Comparison of ENCODE assay signal across 18 cellular contexts in the genomic region with DNA sequence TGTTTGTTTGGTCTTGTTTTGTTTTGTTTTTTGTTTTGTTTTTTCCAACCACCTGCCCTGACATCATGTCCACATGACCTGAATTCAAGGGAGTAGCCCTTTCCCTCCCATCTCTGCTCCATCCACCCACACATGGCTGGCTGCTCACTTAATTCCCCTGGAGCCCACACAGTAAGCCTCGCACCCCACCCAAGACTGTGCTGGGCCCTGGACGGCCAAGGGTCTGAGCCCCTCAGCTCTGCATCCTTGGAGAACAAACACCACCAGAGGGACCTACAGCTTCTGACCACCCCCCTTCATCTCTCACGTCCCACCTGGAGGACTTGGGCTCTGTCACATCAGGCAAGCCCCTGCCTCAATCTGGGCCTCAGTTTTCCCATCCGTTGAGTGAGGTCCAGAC. TPM values are rescaled to one million over a fixed set of nuclear protein-coding genes. Genes with fewer than 3 reads are reported as not detected.
DNase-seq lines count a peak whose midpoint lies in the region; ATAC-seq, FAIRE-seq and TF ChIP-seq lines count a peak whose summit lies in the region.
"Had no signal": no experiment of that assay in that cellular context is flagged by ENCODE, and none has a peak within 500 bp of the region (broad histone marks: within the 10 kb centered on the region; RNA-seq: fewer than 3 reads in every experiment).

No MANE protein-coding gene starts in this region.

- ATAC-seq in WTC11: no peak
- ATAC-seq: Right ventricle myocardium inferior had no signal

- no peak overlapping the region for H2AFZ ChIP-seq in neuronal stem cell (ENCODE audit: low read length)
- H2AFZ ChIP-seq: GM23248 had no signal

- H3K9me3 Mint-ChIP-seq in CD8-positive, alpha-beta memory T cell: peaks cover 0 to 2% (median 0%) of the 10 kb centered on the region in 5 donors
- H3K9me3 Mint-ChIP-seq in WTC11 (no peaks in the 10 kb centered on the region), immature natural killer cell (no peaks in the 10 kb centered on the region)

- H3K4me3 Mint-ChIP-seq in CD8-positive, alpha-beta memory T cell: peak overlapping the region in 3 of 7 donors; percentile 1 to 74 (median 41)
- H3K4me3 Mint-ChIP-seq in WTC11 (peak overlapping the region; percentile 21), immature natural killer cell (peak overlapping the region in 2 of 5 donors; percentile 21)

- no peak for FAIRE-seq in frontal cortex (lab: Jason Lieb, UNC)
- FAIRE-seq: RCC 7860 had no signal

- POLR2A ChIA-PET in CD8-positive, alpha-beta memory T cell (lab: Charles Lee): no interaction called here
- POLR2A ChIA-PET in HEK293 (lab: Yijun Ruan, JAX): no interaction called here
- POLR2A ChIA-PET in WTC11 (lab: Charles Lee): no interaction called here

- H3K36me3 ChIP-seq in CD8-positive, alpha-beta memory T cell (ENCODE audit: insufficient read depth, low read length): no peaks in the 10 kb centered on the region
- H3K36me3 ChIP-seq in HEK293 (ENCODE audit: control insufficient read depth in 2 of 2, insufficient read depth in 1 of 2, low read length in 2 of 2) (no peaks in the 10 kb centered on the region), neuronal stem cell (replicated peaks in 1 of 2; ENCODE audit: control insufficient read depth in 2 of 2, insufficient read depth in 2 of 2, low read length in 2 of 2) (no peaks in the 10 kb centered on the region)
- H3K36me3 ChIP-seq: BLaER1 treated with 17β-estradiol and CSF1 and Interleukin-3, amounts not matched to agents 10 nM and 100 nM; SJSA1 had no signal

- no peak overlapping the region for H2BK120ac ChIP-seq in neuronal stem cell (ENCODE audit: low read depth, low read length)

- no peak overlapping the region for H4K91ac ChIP-seq in neuronal stem cell (ENCODE audit: low read depth, low read length, poor library complexity)

- H3K23ac ChIP-seq in neuronal stem cell (ENCODE audit: low read depth, low read length, poor library complexity): no peak overlapping the region

- H3K4ac ChIP-seq in neuronal stem cell (ENCODE audit: low read length): no peak overlapping the region

- no peak for DNase-seq in CD8-positive, alpha-beta memory T cell
- DNase-seq in WTC11 (ENCODE audit: low spot score): no peak
- no peak for DNase-seq in neuronal stem cell (ENCODE audit: low spot score)
- DNase-seq in frontal cortex (ENCODE audit: low spot score in 2 of 2): no peak
- DNase-seq in activated CD8-positive, alpha-beta memory T cell treated with anti-CD3 and anti-CD28 coated beads, Interleukin-2, amount 50 U/mL, for 48 hours: no peak
- DNase-seq in DMS53 treated with DMSO at 0.1 percent for 48 hours (lab: John Stamatoyannopoulos, UW; ENCODE audit: unreplicated experiment): no peak
- DNase-seq in immature natural killer cell: no peak
- DNase-seq: GM23248, Kasumi-1, NCI-H1694, NCI-H2081 treated with DMSO at 0.1 percent for 48 hours, NCI-H526 had no signal

- peaks cover 22 to 68% of the 10 kb centered on the region in 2 donors for H3K27me3 Mint-ChIP-seq in CD8-positive, alpha-beta memory T cell
- H3K27me3 Mint-ChIP-seq in WTC11 (ENCODE audit: low read depth) (peaks cover 22% of the 10 kb centered on the region), immature natural killer cell (ENCODE audit: low read depth in 3 of 3) (peaks cover 13 to 15% (median 15%) of the 10 kb centered on the region in 3 donors)

- H4K8ac ChIP-seq in neuronal stem cell (ENCODE audit: low read depth, low read length): no peak overlapping the region

- peak overlapping the region; percentile 79 for H3K18ac ChIP-seq in neuronal stem cell (ENCODE audit: low read length)

- peaks cover 4 to 11% (median 4%) of the 10 kb centered on the region in 3 donors for H3K4me1 Mint-ChIP-seq in CD8-positive, alpha-beta memory T cell
- H3K4me1 Mint-ChIP-seq in WTC11 (peaks cover 17% of the 10 kb centered on the region), immature natural killer cell (peaks cover 6 to 10% of the 10 kb centered on the region in 2 donors)

- no peak overlapping the region for H3K4me2 ChIP-seq in neuronal stem cell (ENCODE audit: insufficient read depth, low read length, poor library complexity, severe bottlenecking)
- H3K4me2 ChIP-seq: BLaER1 treated with 17β-estradiol and CSF1 and Interleukin-3, amounts not matched to agents 10 nM and 100 nM had no signal

- no peak overlapping the region for H3K9ac ChIP-seq in neuronal stem cell (ENCODE audit: low read depth, low read length, poor library complexity)
- H3K9ac ChIP-seq: BLaER1 treated with 17β-estradiol and CSF1 and Interleukin-3, amounts not matched to agents 10 nM and 100 nM; GM23248 had no signal

- H3K14ac ChIP-seq in neuronal stem cell (ENCODE audit: low read length): no peak overlapping the region

- TF ChIP-seq CTCF in HEK293 (tag by site-specific recombination; IDR thresholded peaks at IDR 0.05): no peak
- no peak for TF ChIP-seq CTCF in WTC11 (IDR thresholded peaks at IDR 0.05)

- peak overlapping the region; percentile 58 for H2AK5ac ChIP-seq in neuronal stem cell (ENCODE audit: low read depth, low read length)

- H3K36me3 Mint-ChIP-seq in CD8-positive, alpha-beta memory T cell: no peaks in the 10 kb centered on the region
- no peaks in the 10 kb centered on the region for H3K36me3 Mint-ChIP-seq in WTC11
- no peaks in the 10 kb centered on the region for H3K36me3 Mint-ChIP-seq in immature natural killer cell

- CTCF ChIA-PET in CD8-positive, alpha-beta memory T cell (lab: Charles Lee): no interaction called here
- CTCF ChIA-PET in HEK293 (lab: Yijun Ruan, JAX): interaction anchor here (0.7 to 1.9 kb wide), 4 partner anchors 9 to 598 kb away, joined by 3 to 6 read pairs (median 4); no protein-coding TSS in a partner anchor
- CTCF ChIA-PET in WTC11 (lab: Charles Lee): interaction anchor here (1.9 to 4.4 kb wide), 6 partner anchors 9 to 304 kb away, joined by 4 to 28 read pairs (median 17); no protein-coding TSS in a partner anchor

- no peak overlapping the region for H3K27ac Mint-ChIP-seq in CD8-positive, alpha-beta memory T cell
- H3K27ac Mint-ChIP-seq in WTC11: no peak overlapping the region
- H3K27ac Mint-ChIP-seq in immature natural killer cell: no peak overlapping the region

- H2BK5ac ChIP-seq in neuronal stem cell (ENCODE audit: low read length): no peak overlapping the region

- no peaks in the 10 kb centered on the region for H3K79me1 ChIP-seq in neuronal stem cell (ENCODE audit: low read depth, low read length)

- no peaks in the 10 kb centered on the region for H3K9me3 ChIP-seq in CD8-positive, alpha-beta memory T cell (ENCODE audit: low read length)
- H3K9me3 ChIP-seq in HEK293 (ENCODE audit: control insufficient read depth, insufficient read depth, low read depth, low read length) (no peaks in the 10 kb centered on the region), neuronal stem cell (replicated peaks in 1 of 2; ENCODE audit: control insufficient read depth in 2 of 2, insufficient read depth in 1 of 2, low read depth in 1 of 2, low read length in 2 of 2) (peaks cover 0 to 5% of the 10 kb centered on the region in 2 donors)
- H3K9me3 ChIP-seq: SJSA1 had no signal

- H2BK12ac ChIP-seq in neuronal stem cell (ENCODE audit: low read length): no peak overlapping the region

- H3K4me3 ChIP-seq in CD8-positive, alpha-beta memory T cell (ENCODE audit: low read length): peak overlapping the region; percentile 22
- no peak overlapping the region for H3K4me3 ChIP-seq in HEK293 (ENCODE audit: low read depth, low read length)
- H3K4me3 ChIP-seq in neuronal stem cell (ENCODE audit: low read length in 2 of 2): peak overlapping the region in 1 of 2 donors; percentile 25
- H3K4me3 ChIP-seq: BLaER1 treated with 17β-estradiol and CSF1 and Interleukin-3, amounts not matched to agents 10 nM and 100 nM; GM23248; SJSA1 had no signal

- peak overlapping the region; percentile 46 for H2BK15ac ChIP-seq in neuronal stem cell (ENCODE audit: low read length)

- WGBS in neuronal stem cell (ENCODE audit: extremely low coverage in 2 of 2, insufficient read length in 2 of 2, insufficient replicate concordance in 1 of 2), 2 donors: no CpG with 5 or more reads among the region's 4 CpGs

- H3K27ac ChIP-seq in CD8-positive, alpha-beta memory T cell (ENCODE audit: low read depth, low read length): no peak overlapping the region
- H3K27ac ChIP-seq in HEK293 (ENCODE audit: extremely low read depth, low read depth, low read length): no peak overlapping the region
- H3K27ac ChIP-seq in neuronal stem cell (replicated peaks; ENCODE audit: low read length): no peak overlapping the region
- H3K27ac ChIP-seq: BLaER1 treated with 17β-estradiol and CSF1 and Interleukin-3, amounts not matched to agents 10 nM and 100 nM; GM23248; SJSA1 had no signal

- H3K27me3 ChIP-seq in CD8-positive, alpha-beta memory T cell (ENCODE audit: insufficient read depth, low read length, poor library complexity, severe bottlenecking): peaks cover 12% of the 10 kb centered on the region
- peaks cover 0 to 70% (median 4%) of the 10 kb centered on the region in 3 experiments for H3K27me3 ChIP-seq in neuronal stem cell (ENCODE audit: control insufficient read depth in 3 of 3, insufficient read depth in 3 of 3, low read depth in 1 of 3, low read length in 3 of 3)
- H3K27me3 ChIP-seq: SJSA1 had no signal

- peaks cover 8% of the 10 kb centered on the region for H3K4me1 ChIP-seq in CD8-positive, alpha-beta memory T cell (ENCODE audit: insufficient read depth, low read length)
- H3K4me1 ChIP-seq in HEK293 (ENCODE audit: control insufficient read depth, insufficient read depth, low read length) (no peaks in the 10 kb centered on the region), neuronal stem cell (ENCODE audit: control insufficient read depth in 2 of 2, insufficient read depth in 1 of 2, low read depth in 1 of 2, low read length in 2 of 2) (peaks cover 0 to 17% of the 10 kb centered on the region in 2 donors)
- H3K4me1 ChIP-seq: SJSA1 had no signal

TF ChIP-seq in WTC11, 78 proteins besides CTCF, POLR2A, EP300 and RAD21 (continues in another document):
- TF ChIP-seq JUN (CRISPR knock-in tag; IDR thresholded peaks at IDR 0.05): no peak
- TF ChIP-seq ESRRA (CRISPR knock-in tag; IDR thresholded peaks at IDR 0.05; ENCODE audit: borderline replicate concordance): no peak
- TF ChIP-seq RELA (CRISPR knock-in tag; IDR thresholded peaks at IDR 0.05; ENCODE audit: borderline replicate concordance): no peak
- no peak for TF ChIP-seq TEAD1 (CRISPR knock-in tag; IDR thresholded peaks at IDR 0.05)
- TF ChIP-seq IRF1 (CRISPR knock-in tag; IDR thresholded peaks at IDR 0.05): no peak

RNA-seq across cellular contexts. Expression of gene MATN1, which starts 39.1 kb away (rescaled TPM):
- total RNA-seq in CD8-positive, alpha-beta memory T cell: under 1 TPM; 0.59 to 0.91 TPM
- not detected for polyA plus RNA-seq in CD8-positive, alpha-beta memory T cell
- total RNA-seq in WTC11 (2021) (0.16 to 0.25 TPM (median 0.24 TPM) in 3 replicates), frontal cortex (0.41 TPM)
- polyA plus RNA-seq in neuronal stem cell (2013, experiment 1 of 2): 0.04 TPM
- 0.01 TPM for polyA plus RNA-seq in neuronal stem cell (2013, experiment 2 of 2)
- polyA plus RNA-seq in immature natural killer cell: not detected
- total RNA-seq: A673, Right ventricle myocardium inferior had no signal
- polyA plus RNA-seq: GM23248 had no signal
